Comparison of ENCODE assay signal across 8 cellular contexts in genomic region chr21:37257967-37258877, GRCh38. TPM values are rescaled to one million over a fixed set of nuclear protein-coding genes. Genes with fewer than 3 reads are reported as not detected.
DNase-seq lines count a peak whose midpoint lies in the region; ATAC-seq and TF ChIP-seq lines count a peak whose summit lies in the region.

No MANE protein-coding gene starts in this region.

- peak; percentile 77 for ATAC-seq in CD8-positive, alpha-beta T cell
- ATAC-seq in GM21360 (IDR thresholded peaks at IDR 0.05; ENCODE audit: unreplicated experiment) = peak; percentile 69
- peak; percentile 69 for ATAC-seq in foreskin keratinocyte

- no peak for TF ChIP-seq POLR2A in suprapubic skin (IDR thresholded peaks at IDR 0.05)

- peaks cover 17% of the 10 kb centered on the region for H3K4me1 ChIP-seq in CD8-positive, alpha-beta T cell (ENCODE audit: insufficient read depth, low read length)
- H3K4me1 ChIP-seq in HUES48 (ENCODE audit: control insufficient read depth, insufficient read depth, low read length) (peaks cover 10% of the 10 kb centered on the region), foreskin keratinocyte (no peaks in the 10 kb centered on the region), neutrophil (ENCODE audit: control insufficient read depth in 1 of 2, insufficient read depth in 1 of 2, low read depth in 1 of 2, low read length in 1 of 2) (peaks cover 33% of the 10 kb centered on the region in 2 experiments), suprapubic skin (peaks cover 29% of the 10 kb centered on the region)

- no peaks in the 10 kb centered on the region for H3K27me3 ChIP-seq in CD8-positive, alpha-beta T cell (ENCODE audit: insufficient read depth, low read length)
- no peaks in the 10 kb centered on the region for H3K27me3 ChIP-seq in HUES48 (ENCODE audit: control insufficient read depth, insufficient read depth, low read length)
- H3K27me3 ChIP-seq in foreskin keratinocyte = no peaks in the 10 kb centered on the region
- no peaks in the 10 kb centered on the region for H3K27me3 ChIP-seq in neutrophil
- H3K27me3 ChIP-seq in suprapubic skin = no peaks in the 10 kb centered on the region

- H3K4me1 Mint-ChIP-seq in CD8-positive, alpha-beta T cell (ENCODE audit: low read depth) = peaks cover 36% of the 10 kb centered on the region

- intact Hi-C loops in CD8-positive, alpha-beta T cell (cut with DNase I, micrococcal nuclease) = loop anchor here (1.0 to 5.0 kb wide), 4 partner anchors 9 to 179 kb away; partner anchors contain the start of genes VPS26C (in 2 of the 2) and DYRK1A (in 1 of the 2)

- DNase-seq in CD8-positive, alpha-beta T cell = peak; percentile 51 to 84 (median 68)
- DNase-seq in RKO (ENCODE audit: low spot score) = peak; percentile 85
- peak; percentile 68 for DNase-seq in activated T-helper 9 cell treated with anti-CD3 and anti-CD28 coated beads, Interleukin-2, amount 50 U/mL, for 16 hours (ENCODE audit: low read depth)
- DNase-seq in foreskin keratinocyte = peak; percentile 46 to 68
- DNase-seq in suprapubic skin (ENCODE audit: low spot score in 2 of 2) = peak; percentile 66 to 83

- CTCF ChIA-PET in CD8-positive, alpha-beta T cell (lab: Charles Lee) = no interaction called here

- no peaks in the 10 kb centered on the region for H3K36me3 ChIP-seq in CD8-positive, alpha-beta T cell (ENCODE audit: insufficient read depth, low read length)
- H3K36me3 ChIP-seq in HUES48 (ENCODE audit: control insufficient read depth, insufficient read depth, low read length) = peaks cover 14% of the 10 kb centered on the region; the same call in 1 of the 2 replicates
- H3K36me3 ChIP-seq in neutrophil = no peaks in the 10 kb centered on the region
- H3K36me3 ChIP-seq in suprapubic skin = no peaks in the 10 kb centered on the region

- peaks cover 18% of the 10 kb centered on the region for H3K36me3 Mint-ChIP-seq in CD8-positive, alpha-beta T cell

- peak overlapping the region; percentile 71 for H3K27ac ChIP-seq in CD8-positive, alpha-beta T cell (ENCODE audit: low read depth, low read length)
- H3K27ac ChIP-seq in HUES48 (ENCODE audit: low read depth, low read length) (peak overlapping the region; percentile 91), foreskin keratinocyte (peak overlapping the region; percentile 88), neutrophil (peak overlapping the region; percentile 90), suprapubic skin (peak overlapping the region; percentile 67)

- no peak for TF ChIP-seq CTCF in CD8-positive, alpha-beta T cell (IDR thresholded peaks at IDR 0.05)
- TF ChIP-seq CTCF in foreskin keratinocyte (conservative IDR thresholded peaks at IDR 0.05) = no peak
- no peak for TF ChIP-seq CTCF in neutrophil (IDR thresholded peaks at IDR 0.05)
- no peak for TF ChIP-seq CTCF in suprapubic skin (IDR thresholded peaks at IDR 0.05)

- H3K4me3 Mint-ChIP-seq in CD8-positive, alpha-beta T cell = peak overlapping the region; percentile 83

- H3K27me3 Mint-ChIP-seq in CD8-positive, alpha-beta T cell (ENCODE audit: low read depth) = no peaks in the 10 kb centered on the region

- POLR2A ChIA-PET in CD8-positive, alpha-beta T cell (lab: Charles Lee) = interaction anchor here (0.6 to 4.6 kb wide), 4 partner anchors 9 to 306 kb away, joined by 3 to 25 read pairs (median 4); partner anchors contain the start of gene VPS26C

- peak overlapping the region; percentile 93 for H3K27ac Mint-ChIP-seq in CD8-positive, alpha-beta T cell

- TF ChIP-seq EP300 in suprapubic skin (IDR thresholded peaks at IDR 0.05) = no peak

- WGBS in suprapubic skin = 6% methylated on average over 48 of the region's 55 CpGs

- H3K4me3 ChIP-seq in CD8-positive, alpha-beta T cell (ENCODE audit: low read depth, low read length) = peak overlapping the region; percentile 87
- H3K4me3 ChIP-seq in HUES48 (ENCODE audit: low read depth, low read length) (peak overlapping the region; percentile 59), neutrophil (ENCODE audit: low read depth in 1 of 2, low read length in 1 of 2) (peak overlapping the region; percentile 83 to 86), suprapubic skin (peak overlapping the region; percentile 65)

- H3K9ac ChIP-seq in HUES48 (ENCODE audit: low read depth, low read length) = peak overlapping the region; percentile 76

- no peaks in the 10 kb centered on the region for H3K9me3 ChIP-seq in CD8-positive, alpha-beta T cell (ENCODE audit: low read length)
- H3K9me3 ChIP-seq in HUES48 (ENCODE audit: control insufficient read depth, insufficient read depth, low read length) (no peaks in the 10 kb centered on the region), neutrophil (no peaks in the 10 kb centered on the region), suprapubic skin (no peaks in the 10 kb centered on the region)

- H3K9me3 Mint-ChIP-seq in CD8-positive, alpha-beta T cell = no peaks in the 10 kb centered on the region

RNA-seq across cellular contexts. Expression of gene VPS26C, which starts 8.9 kb away (rescaled TPM):
- total RNA-seq in CD8-positive, alpha-beta T cell = 10 to 100 TPM; 37.4 to 39.4 TPM
- 39.0 and 43.7 TPM in 2 replicates for total RNA-seq in foreskin keratinocyte
- polyA plus RNA-seq in foreskin keratinocyte = 25.4 and 25.7 TPM in 2 replicates
- 10 to 100 TPM; 47.7 to 60.8 (median 55.4) TPM for total RNA-seq in suprapubic skin

Comparison
In these comparisons a context has a peak if more than half of its experiments do, and no peak if none do; other contexts are left out.
1. Peak in every context shown above with its lines: DNase-seq, ATAC-seq, H3K4me3 ChIP-seq and H3K27ac ChIP-seq.